21 cellular contexts compared by ENCODE assay signal in the genomic region with DNA sequence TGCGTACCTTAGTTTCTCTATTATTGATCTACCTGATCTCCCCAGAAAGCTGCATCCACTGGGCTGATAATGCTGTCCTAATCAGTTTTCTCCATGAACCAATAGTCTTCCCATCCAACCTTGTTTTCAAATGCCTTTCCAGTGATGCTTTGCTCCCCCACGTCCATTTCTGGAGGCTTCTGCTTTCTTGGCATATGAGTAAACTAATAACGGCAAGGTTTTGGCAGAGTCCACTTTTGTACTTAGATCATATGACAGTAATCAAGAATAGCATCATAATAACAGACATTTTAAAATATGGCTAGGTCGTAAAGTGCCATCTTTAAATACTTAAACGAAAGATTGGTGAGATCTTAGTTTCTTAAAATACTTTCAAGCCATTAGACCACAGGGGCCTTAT. TPM values are rescaled to one million over a fixed set of nuclear protein-coding genes. Genes with fewer than 3 reads are reported as not detected.
"Had no signal": no experiment of that assay in that cellular context is flagged by ENCODE, and none has a peak within 500 bp of the region (broad histone marks: within the 10 kb centered on the region; RNA-seq: fewer than 3 reads in every experiment).

No MANE protein-coding gene starts in this region.

- H3K36me3 ChIP-seq: ascending aorta, esophagus squamous epithelium, neural progenitor cell, pancreas, stomach, thyroid gland, vagina had no signal

- H3K27ac ChIP-seq: ascending aorta, esophagus squamous epithelium, neural progenitor cell, pancreas, stomach, thyroid gland, vagina had no signal

- FAIRE-seq: colon, pancreas had no signal

- H3K27me3 ChIP-seq: ascending aorta, esophagus squamous epithelium, neural progenitor cell, stomach, thyroid gland, vagina had no signal

- H3K27me3 Mint-ChIP-seq: T-helper 17 cell had no signal

- H3K9me3 Mint-ChIP-seq: activated B cell treated with CpG ODN at 0.5 μM for 24 hours; activated naive CD4-positive, alpha-beta T cell treated with anti-CD3 and anti-CD28 coated beads, Interleukin-2, amount 50 U/mL, for 72 hours; activated T-helper 2 cell treated with anti-CD3 and anti-CD28 coated beads, Interferon-gamma antibody, Interleukin-2, Interleukin-4, amounts not matched to agents 10 μg/mL and 5 μg/mL and 100 μg/mL, durations not matched to agents 14 hours and 24 hours and 36 hours; neural progenitor cell had no signal

- H3K4me3 ChIP-seq: ascending aorta, esophagus squamous epithelium, neural progenitor cell, pancreas, stomach, thyroid gland, vagina had no signal

- H3K27ac Mint-ChIP-seq: activated B cell treated with CpG ODN at 0.5 μM for 24 hours, neural progenitor cell, T-helper 17 cell had no signal

- H3K4me1 ChIP-seq: ascending aorta, esophagus squamous epithelium, neural progenitor cell, pancreas, stomach, thyroid gland, vagina had no signal

- DNase-seq: activated B cell treated with CpG ODN at 0.5 μM for 24 hours; activated CD4-positive, alpha-beta T cell treated with anti-CD3 and anti-CD28 coated beads, Interleukin-2, amount 50 U/mL, for 1 hour; activated T-cell treated with anti-CD3 and anti-CD28 coated beads for 4 hours; esophagus squamous epithelium; hypothalamus; kidney glomerular epithelial cell; pancreas; stimulated activated CD4-positive, alpha-beta T cell treated with anti-CD3 and anti-CD28 coated beads, Interleukin-4, amount 100 ng/mL, for 1 hour; stimulated activated CD8-positive, alpha-beta memory T cell treated with anti-CD3 and anti-CD28 coated beads, Interleukin-4, amount 100 ng/mL, for 48 hours; stomach; T-helper 17 cell; thyroid gland had no signal

- H3K9me3 ChIP-seq: ascending aorta, esophagus squamous epithelium, pancreas, stomach, thyroid gland, vagina had no signal

- H3K4me3 Mint-ChIP-seq: activated B cell treated with CpG ODN at 0.5 μM for 24 hours, neural progenitor cell, T-helper 17 cell had no signal

- H3K36me3 Mint-ChIP-seq: activated naive CD4-positive, alpha-beta T cell treated with anti-CD3 and anti-CD28 coated beads, Interleukin-2, amount 50 U/mL, for 72 hours; neural progenitor cell had no signal

- H3K4me1 Mint-ChIP-seq: activated B cell treated with CpG ODN at 0.5 μM for 24 hours had no signal

RNA-seq across cellular contexts. Expression of gene FAM9B, which starts 38.4 kb away (rescaled TPM):
- total RNA-seq: activated B cell treated with CpG ODN at 0.5 μM for 24 hours; activated CD8-positive, alpha-beta memory T cell treated with anti-CD3 and anti-CD28 coated beads for 36 hours; activated naive CD4-positive, alpha-beta T cell treated with anti-CD3 and anti-CD28 coated beads, Interleukin-2, amount 50 U/mL, for 72 hours; ascending aorta; cardiac septum; esophagus squamous epithelium; glomerular endothelial cell; pancreas; stomach; T-helper 17 cell; thyroid gland; vagina had no signal
- polyA plus RNA-seq: pancreas, stomach had no signal
